1 cellular context compared by ENCODE assay signal in the genomic region with DNA sequence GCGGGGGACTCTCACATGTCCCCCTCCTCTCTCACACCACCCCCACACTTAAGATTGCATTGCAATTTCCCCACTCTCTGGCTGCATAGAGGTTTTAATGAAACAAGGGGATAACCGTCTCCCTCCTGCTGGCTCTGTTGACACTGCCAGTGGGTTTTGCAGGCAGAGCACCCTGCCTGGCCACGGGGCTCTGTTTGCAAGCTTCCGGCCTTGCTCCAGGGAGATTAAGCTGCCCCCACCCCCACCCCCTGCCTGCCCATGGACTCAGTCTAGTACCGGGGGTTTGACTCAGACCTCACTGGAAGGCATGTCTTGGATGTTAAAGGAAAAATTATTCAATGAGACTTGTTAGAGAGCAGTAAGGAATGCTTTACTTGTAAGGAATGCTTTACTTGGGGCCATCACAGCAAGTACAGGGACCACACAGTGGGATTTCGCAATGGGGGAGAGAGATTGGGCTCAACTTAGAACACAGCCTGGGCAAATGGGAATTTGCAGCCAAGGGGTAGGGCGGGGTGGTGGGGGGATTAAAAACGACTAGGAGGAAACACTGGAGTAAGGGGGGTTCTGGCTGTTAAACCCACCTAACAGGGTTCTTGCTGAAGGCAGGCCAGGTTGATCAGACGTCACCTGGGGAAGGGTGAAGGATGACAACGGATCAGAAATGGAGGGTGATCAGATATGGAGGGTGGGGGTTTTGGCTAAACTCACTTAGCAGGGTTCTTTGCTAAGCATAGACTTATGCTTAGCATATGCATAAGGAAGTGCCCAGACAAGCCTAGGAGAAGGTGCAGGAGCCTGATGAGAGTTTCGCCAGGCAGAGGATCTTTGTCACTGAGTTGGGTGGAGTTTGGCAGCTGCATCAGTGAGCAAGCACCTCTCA.
TF ChIP-seq lines count a peak whose summit lies in the region.

No MANE protein-coding gene starts in this region.

TF ChIP-seq in H1, 55 proteins besides CTCF, POLR2A, EP300 and RAD21 (continued from another document):
- TF ChIP-seq RNF2 (IDR thresholded peaks at IDR 0.05; ENCODE audit: borderline replicate concordance, low read depth, low read length, missing control alignments, poor library complexity, severe bottlenecking), result no peak
- TF ChIP-seq PHF8 (conservative IDR thresholded peaks at IDR 0.05; ENCODE audit: low read depth, low read length), result no peak
- TF ChIP-seq SIRT6 (IDR thresholded peaks at IDR 0.05; ENCODE audit: low read length), result no peak
- TF ChIP-seq SP1 (IDR thresholded peaks at IDR 0.05; ENCODE audit: low read depth, low read length), result no peak; the same call in 1 of the 2 replicates
- no peak for TF ChIP-seq TAF7 (optimal IDR thresholded peaks at IDR 0.05; ENCODE audit: borderline replicate concordance, low read depth, low read length)
- no peak for TF ChIP-seq JUN (IDR thresholded peaks at IDR 0.05; ENCODE audit: low read depth, low read length)
- TF ChIP-seq RXRA (IDR thresholded peaks at IDR 0.05; ENCODE audit: insufficient read depth, low read depth, low read length), result no peak
- no peak for TF ChIP-seq TCF12 (IDR thresholded peaks at IDR 0.05; ENCODE audit: low read depth, low read length)
